Comparison of ENCODE assay signal across 15 cellular contexts in the genomic region with DNA sequence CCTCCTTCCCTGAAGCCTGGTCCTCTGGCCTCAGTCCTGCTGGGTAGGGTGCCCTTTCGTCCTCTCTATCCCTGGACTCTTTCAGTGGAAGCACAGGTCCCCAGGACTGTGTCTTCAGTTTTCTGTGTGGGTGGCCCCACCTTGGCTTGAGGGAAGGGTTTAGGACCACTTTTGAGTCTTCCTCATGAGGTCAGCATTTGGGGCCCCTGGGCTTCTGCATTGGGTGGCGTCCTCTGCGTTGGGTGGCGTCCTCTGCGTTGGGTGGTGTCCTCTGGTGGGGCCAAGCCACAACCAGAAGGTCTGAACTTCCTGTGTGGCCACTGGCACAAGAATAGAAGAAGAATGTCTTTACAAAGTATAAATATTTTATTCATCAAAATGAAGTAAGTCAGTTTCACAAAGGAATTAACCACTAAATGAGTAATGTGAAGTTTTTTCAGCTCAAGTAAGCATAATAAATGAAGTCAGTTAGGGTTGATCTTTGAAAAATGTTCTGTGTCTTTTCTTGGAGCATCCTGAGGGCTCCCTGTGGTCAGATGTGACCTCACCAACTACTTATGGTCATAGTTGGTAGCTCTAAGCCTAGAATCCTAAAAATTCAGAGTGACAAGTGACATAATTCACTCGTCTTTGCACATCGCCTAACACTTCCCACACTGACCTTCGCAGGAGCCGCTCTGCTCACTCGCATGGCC. TPM values are rescaled to one million over a fixed set of nuclear protein-coding genes. Genes with fewer than 3 reads are reported as not detected.
A peak's percentile ranks its signal among the peaks of the same experiment; 100 is the strongest.
DNase-seq lines count a peak whose midpoint lies in the region; ATAC-seq, FAIRE-seq and TF ChIP-seq lines count a peak whose summit lies in the region.
"Had no signal": no experiment of that assay in that cellular context is flagged by ENCODE, and none has a peak within 500 bp of the region (broad histone marks: within the 10 kb centered on the region; RNA-seq: fewer than 3 reads in every experiment).

No MANE protein-coding gene starts in this region.

- no peak overlapping the region for H3K27ac ChIP-seq in upper lobe of right lung
- H3K27ac ChIP-seq: cardiac muscle cell, KMS-11, vagina had no signal

- H3K9me3 ChIP-seq in upper lobe of right lung: no peaks in the 10 kb centered on the region
- H3K9me3 ChIP-seq: vagina had no signal

- no peaks in the 10 kb centered on the region for H3K36me3 ChIP-seq in upper lobe of right lung
- H3K36me3 ChIP-seq: cardiac muscle cell, vagina had no signal

- ATAC-seq in upper lobe of right lung: peak; percentile 64
- ATAC-seq: esophagus mucosa had no signal

- H3K4me3 ChIP-seq in astrocyte of the spinal cord (ENCODE audit: low read depth, low read length) (no peak overlapping the region), upper lobe of right lung (no peak overlapping the region)
- H3K4me3 ChIP-seq: cardiac muscle cell, vagina had no signal

- no peaks in the 10 kb centered on the region for H3K27me3 ChIP-seq in upper lobe of right lung
- H3K27me3 ChIP-seq: cardiac muscle cell, vagina had no signal

- DNase-seq in HK-2 (ENCODE audit: unreplicated experiment): peak; percentile 47
- peak; percentile 70 for DNase-seq in astrocyte of the spinal cord (ENCODE audit: low read depth, low spot score)
- DNase-seq in kidney glomerular epithelial cell (lab: John Stamatoyannopoulos, UW): peak; percentile 91
- peak; percentile 63 for DNase-seq in upper lobe of right lung
- DNase-seq in frontal cortex (ENCODE audit: low spot score in 2 of 2): no peak
- DNase-seq in GM20000 (ENCODE audit: low spot score): no peak
- DNase-seq in DMS 273 (lab: John Stamatoyannopoulos, UW; ENCODE audit: unreplicated experiment): no peak
- DNase-seq: DMS79, NCI-H2171 treated with DMSO at 0.1 percent for 48 hours, T-helper 9 cell had no signal

- intact Hi-C loops in upper lobe of right lung (cut with DNase I): no loop called here

- H3K4me1 ChIP-seq in upper lobe of right lung: no peaks in the 10 kb centered on the region
- H3K4me1 ChIP-seq: vagina had no signal

- in situ Hi-C loops in astrocyte of the spinal cord (cut with HindIII; ENCODE audit: low sequenced_read_pairs): no loop called here

- no peak for TF ChIP-seq CTCF in astrocyte of the spinal cord (IDR thresholded peaks at IDR 0.05; ENCODE audit: low read depth, low read length)
- no peak for TF ChIP-seq CTCF in upper lobe of right lung (IDR thresholded peaks at IDR 0.05)
- TF ChIP-seq CTCF in GM20000 (IDR thresholded peaks at IDR 0.05; ENCODE audit: extremely low read depth, missing control alignments): no peak

- FAIRE-seq in frontal cortex (lab: Jason Lieb, UNC): no peak

RNA-seq across cellular contexts. Expression of gene HGFAC, which starts 39.2 kb away (rescaled TPM):
- total RNA-seq in upper lobe of right lung (1.2 TPM), frontal cortex (1.6 TPM)
- total RNA-seq: esophagus mucosa, OCI-LY7, vagina had no signal

Comparison
In these comparisons a context has a peak if more than half of its experiments do, and no peak if none do; other contexts are left out.
1. DNase-seq: peak in HK-2 (single experiment), astrocyte of the spinal cord (single experiment), kidney glomerular epithelial cell (single experiment) and upper lobe of right lung (single experiment); none in frontal cortex (0 of 2), GM20000 (single experiment) and DMS 273 (single experiment).